ENCODE assay signal across 32 cellular contexts in the genomic region with DNA sequence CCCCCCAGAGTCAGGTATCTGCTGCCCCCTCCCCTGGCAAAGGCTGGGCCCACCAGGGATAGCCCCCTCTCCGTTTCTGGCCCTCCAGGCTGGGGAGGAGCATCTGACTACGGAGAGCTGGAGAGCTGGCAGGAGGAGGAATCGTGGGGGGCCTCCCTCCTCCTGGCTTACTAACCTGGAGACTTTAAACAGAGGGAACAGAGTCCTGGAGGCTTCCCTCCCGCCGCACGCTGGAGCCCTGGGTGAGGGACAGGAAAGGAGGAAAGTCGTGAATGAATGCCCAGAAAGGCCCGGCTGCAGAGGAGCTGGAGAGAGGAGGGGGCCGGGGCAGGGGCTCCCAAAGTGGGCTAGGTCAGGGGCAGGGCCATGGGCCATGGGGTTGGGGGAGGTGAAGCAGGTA. TPM values are rescaled to one million over a fixed set of nuclear protein-coding genes. Genes with fewer than 3 reads are reported as not detected.
"Had no signal": no experiment of that assay in that cellular context is flagged by ENCODE, and none has a peak within 500 bp of the region (broad histone marks: within the 10 kb centered on the region; RNA-seq: fewer than 3 reads in every experiment).

No MANE protein-coding gene starts in this region.

- H3K9me3 ChIP-seq: ascending aorta, breast epithelium had no signal

- H3K4me3 ChIP-seq: ascending aorta, breast epithelium, PC-9 had no signal

- H3K27ac Mint-ChIP-seq: activated B cell treated with CpG ODN at 0.5 μM for 24 hours; activated CD4-positive, alpha-beta memory T cell treated with anti-CD3 and anti-CD28 coated beads, Interleukin-2, amount 10 ng/mL, durations not matched to agents 7 days and 5 days; activated naive CD8-positive, alpha-beta T cell treated with anti-CD3 and anti-CD28 coated beads for 36 hours; activated T-cell treated with anti-CD3 and anti-CD28 coated beads, Interleukin-2, amount 50 U/mL, for 72 hours; activated T-helper 17 cell treated with anti-CD3 and anti-CD28 coated beads, Interleukin-2, amount 50 U/mL, for 72 hours had no signal

- H3K9me3 Mint-ChIP-seq: activated B cell treated with CpG ODN at 0.5 μM for 24 hours; activated CD4-positive, alpha-beta memory T cell treated with anti-CD3 and anti-CD28 coated beads, Interleukin-2, amount 10 ng/mL, durations not matched to agents 7 days and 5 days; activated naive CD8-positive, alpha-beta T cell treated with anti-CD3 and anti-CD28 coated beads for 36 hours; activated T-cell treated with anti-CD3 and anti-CD28 coated beads, Interleukin-2, amount 50 U/mL, for 72 hours; activated T-helper 17 cell treated with anti-CD3 and anti-CD28 coated beads, Interleukin-2, amount 50 U/mL, for 72 hours had no signal

- DNase-seq: activated B cell treated with CpG ODN at 0.5 μM for 24 hours; activated CD4-positive, alpha-beta memory T cell treated with anti-CD3 and anti-CD28 coated beads, Interleukin-2, amount 10 ng/mL, durations not matched to agents 7 days and 5 days; activated CD4-positive, alpha-beta T cell treated with anti-CD3 and anti-CD28 coated beads for 4 hours; activated CD4-positive, alpha-beta T cell treated with anti-CD3 and anti-CD28 coated beads, Interleukin-2, amount 50 U/mL, for 1 hour; activated CD4-positive, CD25-positive, alpha-beta regulatory T cell treated with anti-CD3 and anti-CD28 coated beads, Interleukin-2, amount 50 U/mL, for 72 hours; activated effector memory CD4-positive, alpha-beta T cell treated with anti-CD3 and anti-CD28 coated beads, Interleukin-2, amount 50 U/mL, for 16 hours; activated naive CD4-positive, alpha-beta T cell; activated naive CD4-positive, alpha-beta T cell treated with anti-CD3 and anti-CD28 coated beads, Interleukin-2, amount 50 U/mL, for 16 hours; activated naive CD8-positive, alpha-beta T cell treated with anti-CD3 and anti-CD28 coated beads for 36 hours; activated T-cell treated with anti-CD3 and anti-CD28 coated beads, Interleukin-2, amount 50 U/mL, for 1 hour; activated T-cell treated with anti-CD3 and anti-CD28 coated beads, Interleukin-2, amount 50 U/mL, for 72 hours; amniotic stem cell; Karpas-422; KBM-7; NCI-H1105; NCI-H1417 treated with DMSO at 0.1 percent for 48 hours; NCI-H2029; NCI-H510A; NCI-H526; NCI-H748 treated with DMSO at 0.1 percent for 48 hours; NK-92 treated with Interleukin-12 subunit alpha and Interleukin-12 subunit beta, amount 100 ng/mL, for 24 hours; PC-9; Right ventricle myocardium superior; SW 1271; T-helper 1 cell; T-helper 2 cell; T-helper 9 cell had no signal

- H3K4me3 Mint-ChIP-seq: activated B cell treated with CpG ODN at 0.5 μM for 24 hours; activated CD4-positive, alpha-beta memory T cell treated with anti-CD3 and anti-CD28 coated beads, Interleukin-2, amount 10 ng/mL, durations not matched to agents 7 days and 5 days; activated naive CD8-positive, alpha-beta T cell treated with anti-CD3 and anti-CD28 coated beads for 36 hours; activated T-cell treated with anti-CD3 and anti-CD28 coated beads, Interleukin-2, amount 50 U/mL, for 72 hours; activated T-helper 17 cell treated with anti-CD3 and anti-CD28 coated beads, Interleukin-2, amount 50 U/mL, for 72 hours had no signal

- H3K36me3 ChIP-seq: ascending aorta, breast epithelium had no signal

- H3K27ac ChIP-seq: ascending aorta, breast epithelium, PC-9, RWPE1, VCaP had no signal

- ATAC-seq: activated T-cell treated with anti-CD3 and anti-CD28 coated beads, Interleukin-2, amount 50 U/mL, for 72 hours; activated T-helper 17 cell treated with anti-CD3 and anti-CD28 coated beads, Interleukin-2, amount 50 U/mL, for 72 hours had no signal

- H3K4me1 ChIP-seq: ascending aorta had no signal

- H3K36me3 Mint-ChIP-seq: activated naive CD8-positive, alpha-beta T cell treated with anti-CD3 and anti-CD28 coated beads for 36 hours had no signal

RNA-seq across cellular contexts. Expression of gene SRCIN1, which starts 9.9 kb away (rescaled TPM):
- total RNA-seq: ascending aorta had no signal
